In genomic region chr9:29100762-29101161, GRCh38 we compare ENCODE assay signal across 24 cellular contexts.
"Had no signal": no experiment of that assay in that cellular context is flagged by ENCODE, and none has a peak within 500 bp of the region (broad histone marks: within the 10 kb centered on the region; RNA-seq: fewer than 3 reads in every experiment).

No MANE protein-coding gene starts in this region.

- H3K27me3 ChIP-seq: colonic mucosa, gastrocnemius medialis, left lung, neural progenitor cell, sigmoid colon, tibial nerve, upper lobe of left lung, uterus had no signal

- H3K4me1 ChIP-seq: colonic mucosa, gastrocnemius medialis, left lung, neural progenitor cell, parathyroid adenoma, prostate gland, sigmoid colon, tibial nerve, upper lobe of left lung, uterus had no signal

- H3K79me2 ChIP-seq: parathyroid adenoma had no signal

- H3K9ac ChIP-seq: neural progenitor cell, parathyroid adenoma had no signal

- ATAC-seq: esophagus mucosa; gastrocnemius medialis; left lung; mucosa of descending colon; right cardiac atrium; stimulated activated naive B cell treated with anti-CD40 and anti-IgM and Interleukin-4, amounts not matched to agents 10 μg/mL and 1 μg/mL and 100 μg/mL, for 72 hours had no signal

- H3K9me3 ChIP-seq: colonic mucosa, gastrocnemius medialis, mucosa of descending colon, prostate gland, sigmoid colon, thoracic aorta, tibial nerve, uterus had no signal

- FAIRE-seq: kidney had no signal

- H3K36me3 ChIP-seq: colonic mucosa, gastrocnemius medialis, left lung, neural progenitor cell, prostate gland, sigmoid colon, thoracic aorta, tibial nerve, upper lobe of left lung, uterus had no signal

- H3K4me3 ChIP-seq: colonic mucosa, gastrocnemius medialis, left lung, mucosa of descending colon, neural progenitor cell, prostate gland, sigmoid colon, thoracic aorta, tibial nerve, upper lobe of left lung, uterus had no signal

- H3K27ac ChIP-seq: colonic mucosa, epithelial cell of prostate, gastrocnemius medialis, left lung, neural progenitor cell, parathyroid adenoma, prostate gland, sigmoid colon, thoracic aorta, tibial nerve, upper lobe of left lung, uterus had no signal

- DNase-seq: colonic mucosa; effector CD8-positive, alpha-beta T cell; endodermal cell; foreskin fibroblast; gastrocnemius medialis; head of caudate nucleus; kidney; left lung; mesenchymal stem cell; mucosa of descending colon; naive B cell; right cardiac atrium; stimulated activated CD4-positive, alpha-beta T cell treated with anti-CD3 and anti-CD28 coated beads, Interleukin-4, amount 100 ng/mL, for 4 hours; stimulated activated naive B cell treated with anti-CD40 and anti-IgM and Interleukin-4, amounts not matched to agents 10 μg/mL and 1 μg/mL and 100 μg/mL, for 72 hours; upper lobe of left lung; uterus had no signal

- H3K4me2 ChIP-seq: neural progenitor cell had no signal

- H2AFZ ChIP-seq: neural progenitor cell, parathyroid adenoma had no signal
